Comparison of ENCODE assay signal across 8 cellular contexts in the genomic region with DNA sequence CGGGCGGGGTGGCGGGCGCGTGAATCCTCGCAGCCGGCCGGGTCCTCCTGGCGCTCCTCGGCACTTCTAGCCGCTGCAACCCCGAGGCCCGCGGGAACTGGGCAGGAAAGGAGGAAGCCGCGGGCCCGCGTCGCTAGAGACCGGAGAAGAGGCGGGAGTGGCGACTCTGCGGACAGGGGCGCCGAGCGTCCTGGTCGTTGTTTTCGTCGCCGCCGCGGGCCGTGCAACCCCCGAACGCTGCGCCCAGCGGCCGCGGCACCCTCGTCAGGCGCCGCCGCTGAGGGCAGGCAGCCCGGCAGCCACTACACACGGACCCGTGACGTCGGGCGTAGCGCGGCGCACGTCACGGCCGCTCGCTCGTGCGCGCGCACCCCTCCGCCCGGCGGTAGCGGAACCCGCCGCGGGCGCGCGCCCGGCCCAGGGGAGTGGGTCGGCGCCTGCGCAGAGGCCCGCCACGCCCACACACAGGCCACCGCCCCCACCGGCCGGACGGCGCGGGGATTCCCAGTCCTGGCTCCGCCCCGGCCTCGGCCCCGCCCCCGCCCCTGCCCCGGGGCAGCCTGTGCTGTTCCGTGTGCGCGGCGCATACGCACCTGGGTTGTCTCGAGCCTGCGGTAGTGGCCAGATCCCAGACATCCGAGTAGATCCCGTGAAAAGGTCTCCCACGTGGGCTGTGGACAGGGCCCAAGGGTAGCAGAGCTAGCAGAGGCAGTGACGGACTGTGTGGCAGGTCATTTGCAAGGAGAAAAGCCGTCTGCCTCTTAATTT. TPM values are rescaled to one million over a fixed set of nuclear protein-coding genes. Genes with fewer than 3 reads are reported as not detected.
DNase-seq lines count a peak whose midpoint lies in the region; ATAC-seq and TF ChIP-seq lines count a peak whose summit lies in the region.

MAP3K2 (minus strand) TSS at position 321 of the 768 bp plus-strand sequence. CDS start 44,846 bp downstream, outside the sequence.

- TF ChIP-seq CTCF in left ventricle myocardium inferior (IDR thresholded peaks at IDR 0.05; ENCODE audit: borderline replicate concordance) (no peak), prostate gland (IDR thresholded peaks at IDR 0.05) (peak in 1 of 4 experiments; percentile 13)

- WGBS in prostate gland, result 0% methylated on average over 67 of the region's 100 CpGs

- H3K4me1 ChIP-seq in left ventricle myocardium inferior (peaks cover 54% of the 10 kb centered on the region), prostate gland (replicated peaks) (no peaks in the 10 kb centered on the region)

- H3K27ac Mint-ChIP-seq in T-helper 17 cell, result peak within 1 kb of the TSS; percentile 97

- peak within 1 kb of the TSS; percentile 93 for H3K4me3 Mint-ChIP-seq in T-helper 17 cell

- ATAC-seq in HG02852 (IDR thresholded peaks at IDR 0.05; ENCODE audit: unreplicated experiment) (peak; percentile 66), T-helper 17 cell (peak; percentile 82)

- H3K36me3 ChIP-seq in left ventricle myocardium inferior (no peaks in the 10 kb centered on the region), prostate gland (no peaks in the 10 kb centered on the region)

- H3K27ac ChIP-seq in left ventricle myocardium inferior (replicated peaks) (peak within 1 kb of the TSS; percentile 100), prostate gland (peak within 1 kb of the TSS; percentile 100)

- DNase-seq in NCI-H146 (lab: John Stamatoyannopoulos, UW) (peak; percentile 94), T-helper 17 cell (peak; percentile 95 to 99 (median 98)), amygdala (lab: John Stamatoyannopoulos, UW) (peak; percentile 37 to 93 (median 80)), left ventricle myocardium inferior (peak; percentile 93), prostate gland (ENCODE audit: low spot score) (peak; percentile 92), ureter (ENCODE audit: low spot score) (peak; percentile 93)

- H3K27me3 Mint-ChIP-seq in T-helper 17 cell, result no peaks in the 10 kb centered on the region

- H3K9me3 ChIP-seq in T-helper 17 cell (ENCODE audit: control insufficient read depth, low read length, poor library complexity, severe bottlenecking) (no peaks in the 10 kb centered on the region), left ventricle myocardium inferior (replicated peaks) (no peaks in the 10 kb centered on the region), prostate gland (no peaks in the 10 kb centered on the region)

- intact Hi-C loops in left ventricle myocardium inferior (cut with micrococcal nuclease), result no loop called here
- intact Hi-C loops in prostate gland (cut with DNase I), result no loop called here

- no peaks in the 10 kb centered on the region for H3K36me3 Mint-ChIP-seq in T-helper 17 cell (ENCODE audit: low read depth)

- peaks cover 50% of the 10 kb centered on the region for H3K4me1 Mint-ChIP-seq in T-helper 17 cell

- H3K27me3 ChIP-seq in left ventricle myocardium inferior (ENCODE audit: low read depth), result no peaks in the 10 kb centered on the region
- H3K27me3 ChIP-seq in prostate gland (replicated peaks; ENCODE audit: insufficient read depth), result no peaks in the 10 kb centered on the region

- TF ChIP-seq POLR2A in GM15510 (IDR thresholded peaks at IDR 0.05; ENCODE audit: borderline replicate concordance, extremely low read depth, insufficient read length), result peak; percentile 82
- peak; percentile 78 for TF ChIP-seq POLR2A in prostate gland (IDR thresholded peaks at IDR 0.05)

- H3K4me3 ChIP-seq in left ventricle myocardium inferior (peak within 1 kb of the TSS; percentile 98), prostate gland (peak within 1 kb of the TSS; percentile 98 to 100)

RNA-seq across cellular contexts. Expression of gene MAP3K2, which starts in this region (rescaled TPM):
- 100 to 1,000 TPM in 1 of 2 donors, 10 to 100 TPM in 1; 91.0 to 100 TPM for total RNA-seq in T-helper 17 cell
- 22.2 TPM for total RNA-seq in left ventricle myocardium inferior
- 10 to 100 TPM; 61.6 to 63.8 TPM for total RNA-seq in prostate gland
- 73.2 TPM for total RNA-seq in ureter

Comparison
In these comparisons a context has a peak if more than half of its experiments do, and no peak if none do; other contexts are left out.
1. Peak in every context shown above with its lines: DNase-seq, ATAC-seq, H3K4me3 ChIP-seq and H3K27ac ChIP-seq.